9 cellular contexts compared by ENCODE assay signal in genomic region chr2:181411105-181411849, GRCh38. TPM values are rescaled to one million over a fixed set of nuclear protein-coding genes. Genes with fewer than 3 reads are reported as not detected.
DNase-seq lines count a peak whose midpoint lies in the region; ATAC-seq and TF ChIP-seq lines count a peak whose summit lies in the region.
"Had no signal": no experiment of that assay in that cellular context is flagged by ENCODE, and none has a peak within 500 bp of the region (broad histone marks: within the 10 kb centered on the region; RNA-seq: fewer than 3 reads in every experiment).

No MANE protein-coding gene starts in this region.

- no peaks in the 10 kb centered on the region for H3K27me3 ChIP-seq in PC-9 (ENCODE audit: insufficient read depth, low read depth)

- CTCF ChIA-PET in PC-9 (lab: Charles Lee) = no interaction called here

- H3K79me2 ChIP-seq in PC-9 (ENCODE audit: low read depth) = no peaks in the 10 kb centered on the region

- H3K9me3 ChIP-seq in PC-9 (ENCODE audit: insufficient read depth, low read depth) = no peaks in the 10 kb centered on the region

- H3F3A ChIP-seq in PC-9 (ENCODE audit: insufficient read depth, low read depth) = no peaks in the 10 kb centered on the region

- no peaks in the 10 kb centered on the region for H3K4me1 ChIP-seq in PC-9 (replicated peaks; ENCODE audit: insufficient read depth)

- DNase-seq in NCI-H2107 (lab: John Stamatoyannopoulos, UW) (peak; percentile 86), iPS DF 19.7 (ENCODE audit: low read depth, low spot score) (peak; percentile 54), PC-9 (no peak), OCI-M2 (lab: John Stamatoyannopoulos, UW; ENCODE audit: unreplicated experiment) (no peak), DMS114 treated with DMSO at 0.1 percent for 48 hours (lab: John Stamatoyannopoulos, UW; ENCODE audit: unreplicated experiment) (no peak), ureter (ENCODE audit: low spot score) (no peak)

- no TSS peak for BruUV-seq in PC-9 (replicated peaks; lab: Mats Ljungman, UMichigan)

- no peaks in the 10 kb centered on the region for H4K20me1 ChIP-seq in PC-9 (ENCODE audit: insufficient read depth)

- no peak overlapping the region for H3K4me2 ChIP-seq in PC-9

- no peak overlapping the region for H2AFZ ChIP-seq in PC-9

- H3K27ac ChIP-seq in PC-9 = no peak overlapping the region

- H3K9me2 ChIP-seq in PC-9 (ENCODE audit: insufficient read depth) = no peaks in the 10 kb centered on the region

- H3K36me3 ChIP-seq in PC-9 (ENCODE audit: low read depth) = no peaks in the 10 kb centered on the region

- TF ChIP-seq POLR2A in GM19193 (IDR thresholded peaks at IDR 0.05; ENCODE audit: extremely low read depth, insufficient read depth, insufficient read length) = peak; percentile 42

- POLR2A ChIA-PET in PC-9 (lab: Charles Lee; ENCODE audit: unreplicated experiment) = no interaction called here

- no peak for TF ChIP-seq CTCF in PC-9 (conservative IDR thresholded peaks at IDR 0.05)

- intact Hi-C loops in PC-9 (cut with micrococcal nuclease; ENCODE audit: unreplicated experiment) = no loop called here

- peak; percentile 87 for ATAC-seq in HG03045 (IDR thresholded peaks at IDR 0.05; ENCODE audit: unreplicated experiment)
- ATAC-seq: T-cell had no signal

- H3K4me3 ChIP-seq in PC-9 = no peak overlapping the region

RNA-seq across cellular contexts. Expression of gene ITGA4, which starts 45.9 kb away (rescaled TPM):
- total RNA-seq in PC-9 (2021) (0.15 and 0.35 TPM in 2 replicates), ureter (7.4 TPM)

Comparison
In these comparisons a context has a peak if more than half of its experiments do, and no peak if none do; other contexts are left out.
1. DNase-seq: peak in NCI-H2107 (single experiment) and iPS DF 19.7 (single experiment); none in PC-9 (0 of 2), OCI-M2 (single experiment), DMS114 treated with DMSO at 0.1 percent for 48 hours (single experiment) and ureter (single experiment).